ENCODE assay signal across 9 cellular contexts in genomic region chr1:153849487-153850185, GRCh38.
A peak's percentile ranks its signal among the peaks of the same experiment; 100 is the strongest.
DNase-seq lines count a peak whose midpoint lies in the region; ATAC-seq, FAIRE-seq and TF ChIP-seq lines count a peak whose summit lies in the region.
"Had no signal": no experiment of that assay in that cellular context is flagged by ENCODE, and none has a peak within 500 bp of the region (broad histone marks: within the 10 kb centered on the region; RNA-seq: fewer than 3 reads in every experiment).

No MANE protein-coding gene starts in this region.

- BruUV-seq in Calu3 (replicated peaks; lab: Mats Ljungman, UMichigan) = no TSS peak

- peak overlapping the region; percentile 86 for H3K27ac Mint-ChIP-seq in activated naive CD8-positive, alpha-beta T cell treated with anti-CD3 and anti-CD28 coated beads for 36 hours
- no peak overlapping the region for H3K27ac Mint-ChIP-seq in Calu3 (ENCODE audit: unreplicated experiment)

- TF ChIP-seq CTCF in GM13976 (IDR thresholded peaks at IDR 0.05; ENCODE audit: borderline replicate concordance, control extremely low read depth, extremely low read depth, insufficient read depth, missing control alignments) = no peak
- no peak for TF ChIP-seq CTCF in Calu3 (IDR thresholded peaks at IDR 0.05; ENCODE audit: unreplicated experiment)

- H3K4me3 Mint-ChIP-seq in activated naive CD8-positive, alpha-beta T cell treated with anti-CD3 and anti-CD28 coated beads for 36 hours = peak overlapping the region; percentile 37
- H3K4me3 Mint-ChIP-seq in Calu3 (ENCODE audit: low read depth, unreplicated experiment) = no peak overlapping the region

- H3K27me3 Mint-ChIP-seq in activated naive CD8-positive, alpha-beta T cell treated with anti-CD3 and anti-CD28 coated beads for 36 hours = no peaks in the 10 kb centered on the region
- no peaks in the 10 kb centered on the region for H3K27me3 Mint-ChIP-seq in Calu3 (ENCODE audit: unreplicated experiment)

- peaks cover 38% of the 10 kb centered on the region for H3K4me1 Mint-ChIP-seq in activated naive CD8-positive, alpha-beta T cell treated with anti-CD3 and anti-CD28 coated beads for 36 hours
- peaks cover 23% of the 10 kb centered on the region for H3K4me1 Mint-ChIP-seq in Calu3 (ENCODE audit: low read depth, unreplicated experiment)

- H3K9me3 Mint-ChIP-seq in activated naive CD8-positive, alpha-beta T cell treated with anti-CD3 and anti-CD28 coated beads for 36 hours = no peaks in the 10 kb centered on the region
- no peaks in the 10 kb centered on the region for H3K9me3 Mint-ChIP-seq in Calu3 (ENCODE audit: low read depth, unreplicated experiment)

- in situ Hi-C loops in GM13976 (cut with MboI; ENCODE audit: low sequenced_read_pairs, unreplicated experiment) = no loop called here

- intact Hi-C loops in Right ventricle myocardium superior (cut with DNase I) = no loop called here
- intact Hi-C loops in Calu3 (cut with micrococcal nuclease; ENCODE audit: unreplicated experiment) = no loop called here

- TF ChIP-seq POLR2A in GM12892 (IDR thresholded peaks at IDR 0.05; ENCODE audit: low read depth, low read length) = no peak

- DNase-seq in GM13976 (ENCODE audit: low spot score) = peak; percentile 64
- DNase-seq in Kasumi-1 (lab: John Stamatoyannopoulos, UW) = peak; percentile 57 to 71
- peak; percentile 28 for DNase-seq in activated naive CD8-positive, alpha-beta T cell treated with anti-CD3 and anti-CD28 coated beads for 36 hours
- DNase-seq in Right ventricle myocardium superior = no peak
- no peak for DNase-seq in cerebellum (ENCODE audit: low spot score)
- DNase-seq in Calu3 = no peak
- no peak for DNase-seq in GM12892 (ENCODE audit: insufficient read length)
- DNase-seq: heart left ventricle had no signal

- H3K36me3 Mint-ChIP-seq in activated naive CD8-positive, alpha-beta T cell treated with anti-CD3 and anti-CD28 coated beads for 36 hours = peaks cover 32% of the 10 kb centered on the region
- peaks cover 5% of the 10 kb centered on the region for H3K36me3 Mint-ChIP-seq in Calu3 (ENCODE audit: insufficient read depth, unreplicated experiment)

- CTCF ChIA-PET in Calu3 (lab: Charles Lee) = interaction anchor here (0.6 to 0.7 kb wide), 2 partner anchors 576 to 1463 kb away, joined by 3 to 5 read pairs; no protein-coding TSS in a partner anchor

- ATAC-seq in GM21619 (IDR thresholded peaks at IDR 0.05; ENCODE audit: unreplicated experiment) (peak; percentile 63), Right ventricle myocardium superior (ENCODE audit: poor library complexity) (no peak)
- ATAC-seq: heart left ventricle had no signal

- FAIRE-seq in GM12892 (lab: Jason Lieb, UNC) = no peak

Comparison
In these comparisons a context has a peak if more than half of its experiments do, and no peak if none do; other contexts are left out.
1. DNase-seq: peak in GM13976 (single experiment), Kasumi-1 (2 of 2) and activated naive CD8-positive, alpha-beta T cell treated with anti-CD3 and anti-CD28 coated beads for 36 hours (single experiment); none in Right ventricle myocardium superior (single experiment), cerebellum (single experiment), Calu3 (single experiment) and GM12892 (single experiment).